In the genomic region with DNA sequence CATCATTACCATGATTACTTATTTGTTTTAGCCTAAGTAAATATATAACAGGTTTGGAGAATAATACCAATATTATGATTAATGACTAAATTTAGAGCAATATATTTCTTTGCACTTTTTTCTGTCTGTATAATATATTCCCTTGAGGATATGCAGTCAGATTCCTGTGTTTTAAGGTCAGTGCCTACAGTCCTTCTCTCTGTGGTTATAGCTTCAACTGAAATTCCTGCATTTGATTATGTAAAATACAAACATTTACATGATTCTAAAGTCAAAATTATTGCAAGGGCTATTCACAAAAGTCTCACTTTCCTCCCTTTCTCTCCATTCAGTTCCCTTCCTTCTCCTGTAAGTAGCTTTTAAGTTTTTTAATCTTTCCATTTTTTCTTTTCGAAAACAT, we compare ENCODE assay signal across 15 cellular contexts.
"Had no signal": no experiment of that assay in that cellular context is flagged by ENCODE, and none has a peak within 500 bp of the region (broad histone marks: within the 10 kb centered on the region; RNA-seq: fewer than 3 reads in every experiment).

No MANE protein-coding gene starts in this region.

- H3K4me1 Mint-ChIP-seq: activated B cell treated with CpG ODN at 0.5 μM for 24 hours; activated naive CD8-positive, alpha-beta T cell treated with anti-CD3 and anti-CD28 coated beads for 36 hours had no signal

- H3K27ac Mint-ChIP-seq: activated B cell treated with CpG ODN at 0.5 μM for 24 hours; activated CD4-positive, alpha-beta memory T cell treated with anti-CD3 and anti-CD28 coated beads for 36 hours; activated naive CD8-positive, alpha-beta T cell treated with anti-CD3 and anti-CD28 coated beads for 36 hours; effector memory CD8-positive, alpha-beta T cell; stimulated activated naive CD8-positive, alpha-beta T cell treated with anti-CD3 and anti-CD28 coated beads, Interleukin-15, Interleukin-2, amounts not matched to agents 100 ng/mL and 50 ng/mL, for 24 hours had no signal

- H3K4me1 ChIP-seq: esophagus squamous epithelium, gastrocnemius medialis, prostate gland, right atrium auricular region, tibial nerve had no signal

- H3K27ac ChIP-seq: esophagus squamous epithelium, gastrocnemius medialis, heart left ventricle, left ventricle myocardium inferior, prostate gland, right atrium auricular region, tibial nerve had no signal

- H3K9me3 ChIP-seq: gastrocnemius medialis, prostate gland had no signal

- H3K27me3 ChIP-seq: esophagus squamous epithelium, heart left ventricle, right atrium auricular region, tibial nerve had no signal

- H3K4me3 ChIP-seq: esophagus squamous epithelium, gastrocnemius medialis, heart left ventricle, left ventricle myocardium inferior, prostate gland, right atrium auricular region, tibial nerve had no signal

- H3K27me3 Mint-ChIP-seq: activated CD4-positive, alpha-beta memory T cell treated with anti-CD3 and anti-CD28 coated beads for 36 hours; activated naive CD8-positive, alpha-beta T cell treated with anti-CD3 and anti-CD28 coated beads for 36 hours; stimulated activated naive CD8-positive, alpha-beta T cell treated with anti-CD3 and anti-CD28 coated beads, Interleukin-15, Interleukin-2, amounts not matched to agents 100 ng/mL and 50 ng/mL, for 24 hours had no signal

- H3K36me3 Mint-ChIP-seq: activated naive CD8-positive, alpha-beta T cell treated with anti-CD3 and anti-CD28 coated beads for 36 hours had no signal

- H3K36me3 ChIP-seq: esophagus squamous epithelium, gastrocnemius medialis, heart left ventricle, left ventricle myocardium inferior, prostate gland, right atrium auricular region, tibial nerve had no signal

- DNase-seq: activated B cell treated with CpG ODN at 0.5 μM for 24 hours; activated CD4-positive, alpha-beta memory T cell treated with anti-CD3 and anti-CD28 coated beads for 36 hours; activated CD4-positive, alpha-beta T cell treated with anti-CD3 and anti-CD28 coated beads for 4 hours; activated naive CD8-positive, alpha-beta T cell treated with anti-CD3 and anti-CD28 coated beads for 36 hours; activated T-cell treated with anti-CD3 and anti-CD28 coated beads for 4 hours; effector memory CD8-positive, alpha-beta T cell; esophagus squamous epithelium; gastrocnemius medialis; heart left ventricle; left ventricle myocardium inferior; stimulated activated CD4-positive, alpha-beta T cell treated with anti-CD3 and anti-CD28 coated beads, Interleukin-2, amount 100 ng/mL, for 24 hours had no signal

- ATAC-seq: effector memory CD8-positive, alpha-beta T cell; gastrocnemius medialis; heart left ventricle had no signal

- H3K4me3 Mint-ChIP-seq: activated B cell treated with CpG ODN at 0.5 μM for 24 hours; activated CD4-positive, alpha-beta memory T cell treated with anti-CD3 and anti-CD28 coated beads for 36 hours; activated naive CD8-positive, alpha-beta T cell treated with anti-CD3 and anti-CD28 coated beads for 36 hours; effector memory CD8-positive, alpha-beta T cell; stimulated activated naive CD8-positive, alpha-beta T cell treated with anti-CD3 and anti-CD28 coated beads, Interleukin-15, Interleukin-2, amounts not matched to agents 100 ng/mL and 50 ng/mL, for 24 hours had no signal
